In genomic region chr19:9565900-9566705, GRCh38 we compare ENCODE assay signal across 13 cellular contexts. TPM values are rescaled to one million over a fixed set of nuclear protein-coding genes. Genes with fewer than 3 reads are reported as not detected.
DNase-seq lines count a peak whose midpoint lies in the region; ATAC-seq and TF ChIP-seq lines count a peak whose summit lies in the region.
"Had no signal": no experiment of that assay in that cellular context is flagged by ENCODE, and none has a peak within 500 bp of the region (broad histone marks: within the 10 kb centered on the region; RNA-seq: fewer than 3 reads in every experiment).

No MANE protein-coding gene starts in this region.

- DNase-seq in activated CD8-positive, alpha-beta T cell treated with anti-CD3 and anti-CD28 coated beads for 36 hours: no peak
- DNase-seq in activated CD8-positive, alpha-beta T cell treated with anti-CD3 and anti-CD28 coated beads, Interleukin-2, amount 10 ng/mL, durations not matched to agents 7 days and 5 days: no peak
- DNase-seq in NB4 (ENCODE audit: low read depth): peak; percentile 54
- DNase-seq in stimulated activated effector memory CD8-positive, alpha-beta T cell treated with anti-CD3 and anti-CD28 coated beads, Interleukin-12 subunit alpha, Interleukin-12 subunit beta, amount 100 ng/mL, for 72 hours (ENCODE audit: low spot score in 2 of 2): no peak
- no peak for DNase-seq in mucosa of descending colon
- DNase-seq: activated CD4-positive, alpha-beta T cell treated with anti-CD3 and anti-CD28 coated beads for 1 hour; activated naive CD4-positive, alpha-beta T cell; CD4-positive, alpha-beta memory T cell; SHP77; small intestine had no signal

- POLR2A ChIA-PET in activated CD8-positive, alpha-beta T cell treated with anti-CD3 and anti-CD28 coated beads for 36 hours (lab: Charles Lee): no interaction called here
- POLR2A ChIA-PET in activated CD8-positive, alpha-beta T cell treated with anti-CD3 and anti-CD28 coated beads, Interleukin-2, amount 10 ng/mL, durations not matched to agents 7 days and 5 days (lab: Charles Lee): no interaction called here

- no peak for TF ChIP-seq CTCF in activated CD8-positive, alpha-beta T cell treated with anti-CD3 and anti-CD28 coated beads for 36 hours (IDR thresholded peaks at IDR 0.05)
- no peak for TF ChIP-seq CTCF in NB4 (IDR thresholded peaks at IDR 0.05; ENCODE audit: low read depth, low read length)
- TF ChIP-seq CTCF in mucosa of descending colon (IDR thresholded peaks at IDR 0.05): no peak

- H3K36me3 ChIP-seq in duodenal mucosa (ENCODE audit: control insufficient read depth in 1 of 2, insufficient read depth in 2 of 2, low read length in 2 of 2) (peaks cover 69 to 72% of the 10 kb centered on the region in 2 donors), mucosa of descending colon (ENCODE audit: low read depth) (peaks cover 32% of the 10 kb centered on the region)

- H3K36me3 Mint-ChIP-seq in activated CD8-positive, alpha-beta T cell treated with anti-CD3 and anti-CD28 coated beads for 36 hours (ENCODE audit: low read depth): peaks cover 97% of the 10 kb centered on the region
- H3K36me3 Mint-ChIP-seq in activated CD8-positive, alpha-beta T cell treated with anti-CD3 and anti-CD28 coated beads, Interleukin-2, amount 10 ng/mL, durations not matched to agents 7 days and 5 days (ENCODE audit: low read depth): peaks cover 89% of the 10 kb centered on the region
- H3K36me3 Mint-ChIP-seq in stimulated activated effector memory CD8-positive, alpha-beta T cell treated with anti-CD3 and anti-CD28 coated beads, Interleukin-12 subunit alpha, Interleukin-12 subunit beta, amount 100 ng/mL, for 72 hours: peaks cover 93% of the 10 kb centered on the region

- CTCF ChIA-PET in activated CD8-positive, alpha-beta T cell treated with anti-CD3 and anti-CD28 coated beads for 36 hours (lab: Charles Lee): no interaction called here
- CTCF ChIA-PET in activated CD8-positive, alpha-beta T cell treated with anti-CD3 and anti-CD28 coated beads, Interleukin-2, amount 10 ng/mL, durations not matched to agents 7 days and 5 days (lab: Charles Lee): no interaction called here

- no peak overlapping the region for H3K27ac ChIP-seq in duodenal mucosa (ENCODE audit: low read depth, low read length)

- no peaks in the 10 kb centered on the region for H3K4me1 Mint-ChIP-seq in activated CD8-positive, alpha-beta T cell treated with anti-CD3 and anti-CD28 coated beads for 36 hours (ENCODE audit: low read depth)
- H3K4me1 Mint-ChIP-seq in activated CD8-positive, alpha-beta T cell treated with anti-CD3 and anti-CD28 coated beads, Interleukin-2, amount 10 ng/mL, durations not matched to agents 7 days and 5 days (ENCODE audit: low read depth): no peaks in the 10 kb centered on the region
- no peaks in the 10 kb centered on the region for H3K4me1 Mint-ChIP-seq in stimulated activated effector memory CD8-positive, alpha-beta T cell treated with anti-CD3 and anti-CD28 coated beads, Interleukin-12 subunit alpha, Interleukin-12 subunit beta, amount 100 ng/mL, for 72 hours

- H3K4me3 ChIP-seq in NB4 (ENCODE audit: low read depth, low read length) (no peak overlapping the region), duodenal mucosa (ENCODE audit: low read depth in 1 of 2, low read length in 2 of 2) (peak overlapping the region; percentile 7 to 13), mucosa of descending colon (no peak overlapping the region)

- H3K27ac Mint-ChIP-seq in activated CD8-positive, alpha-beta T cell treated with anti-CD3 and anti-CD28 coated beads for 36 hours: no peak overlapping the region
- no peak overlapping the region for H3K27ac Mint-ChIP-seq in activated CD8-positive, alpha-beta T cell treated with anti-CD3 and anti-CD28 coated beads, Interleukin-2, amount 10 ng/mL, durations not matched to agents 7 days and 5 days
- H3K27ac Mint-ChIP-seq in stimulated activated effector memory CD8-positive, alpha-beta T cell treated with anti-CD3 and anti-CD28 coated beads, Interleukin-12 subunit alpha, Interleukin-12 subunit beta, amount 100 ng/mL, for 72 hours: peak overlapping the region; percentile 46
- H3K27ac Mint-ChIP-seq: CD4-positive, alpha-beta memory T cell had no signal

- H3K9me3 ChIP-seq in duodenal mucosa (ENCODE audit: control insufficient read depth in 1 of 2, low read length in 2 of 2) (peaks cover 83 to 92% of the 10 kb centered on the region in 2 donors), mucosa of descending colon (peaks cover 100% of the 10 kb centered on the region)

- peak; percentile 17 for ATAC-seq in activated CD8-positive, alpha-beta T cell treated with anti-CD3 and anti-CD28 coated beads for 36 hours
- no peak for ATAC-seq in activated CD8-positive, alpha-beta T cell treated with anti-CD3 and anti-CD28 coated beads, Interleukin-2, amount 10 ng/mL, durations not matched to agents 7 days and 5 days
- no peak for ATAC-seq in stimulated activated effector memory CD8-positive, alpha-beta T cell treated with anti-CD3 and anti-CD28 coated beads, Interleukin-12 subunit alpha, Interleukin-12 subunit beta, amount 100 ng/mL, for 72 hours
- ATAC-seq in GM18873 (IDR thresholded peaks at IDR 0.05; ENCODE audit: low FRiP score, unreplicated experiment) (no peak), GM18868 (IDR thresholded peaks at IDR 0.05; ENCODE audit: unreplicated experiment) (no peak), mucosa of descending colon (no peak)

- H3K27me3 Mint-ChIP-seq in activated CD8-positive, alpha-beta T cell treated with anti-CD3 and anti-CD28 coated beads for 36 hours: no peaks in the 10 kb centered on the region
- no peaks in the 10 kb centered on the region for H3K27me3 Mint-ChIP-seq in activated CD8-positive, alpha-beta T cell treated with anti-CD3 and anti-CD28 coated beads, Interleukin-2, amount 10 ng/mL, durations not matched to agents 7 days and 5 days (ENCODE audit: low read depth)
- H3K27me3 Mint-ChIP-seq: CD4-positive, alpha-beta memory T cell had no signal

- no peaks in the 10 kb centered on the region for H3K27me3 ChIP-seq in duodenal mucosa (ENCODE audit: control insufficient read depth in 1 of 2, insufficient read depth in 2 of 2, low read length in 2 of 2)

- TF ChIP-seq POLR2A in NB4 (IDR thresholded peaks at IDR 0.05; ENCODE audit: extremely low read depth, insufficient read length): no peak

- H3K4me3 Mint-ChIP-seq in activated CD8-positive, alpha-beta T cell treated with anti-CD3 and anti-CD28 coated beads for 36 hours: no peak overlapping the region
- no peak overlapping the region for H3K4me3 Mint-ChIP-seq in activated CD8-positive, alpha-beta T cell treated with anti-CD3 and anti-CD28 coated beads, Interleukin-2, amount 10 ng/mL, durations not matched to agents 7 days and 5 days
- H3K4me3 Mint-ChIP-seq in stimulated activated effector memory CD8-positive, alpha-beta T cell treated with anti-CD3 and anti-CD28 coated beads, Interleukin-12 subunit alpha, Interleukin-12 subunit beta, amount 100 ng/mL, for 72 hours: no peak overlapping the region

- intact Hi-C loops in activated CD8-positive, alpha-beta T cell treated with anti-CD3 and anti-CD28 coated beads for 36 hours (cut with micrococcal nuclease): no loop called here
- intact Hi-C loops in mucosa of descending colon (cut with DNase I, micrococcal nuclease): no loop called here

- H3K9ac ChIP-seq in duodenal mucosa (ENCODE audit: low read depth in 1 of 2, low read length in 2 of 2): no peak overlapping the region

- H3K9me3 Mint-ChIP-seq in activated CD8-positive, alpha-beta T cell treated with anti-CD3 and anti-CD28 coated beads for 36 hours: peaks cover 65% of the 10 kb centered on the region
- peaks cover 46% of the 10 kb centered on the region for H3K9me3 Mint-ChIP-seq in activated CD8-positive, alpha-beta T cell treated with anti-CD3 and anti-CD28 coated beads, Interleukin-2, amount 10 ng/mL, durations not matched to agents 7 days and 5 days (ENCODE audit: insufficient read depth)
- peaks cover 29% of the 10 kb centered on the region for H3K9me3 Mint-ChIP-seq in stimulated activated effector memory CD8-positive, alpha-beta T cell treated with anti-CD3 and anti-CD28 coated beads, Interleukin-12 subunit alpha, Interleukin-12 subunit beta, amount 100 ng/mL, for 72 hours

- H3K4me1 ChIP-seq in duodenal mucosa (ENCODE audit: control insufficient read depth in 1 of 2, insufficient read depth in 2 of 2, low read length in 2 of 2) (no peaks in the 10 kb centered on the region), mucosa of descending colon (ENCODE audit: low read depth) (no peaks in the 10 kb centered on the region)

RNA-seq across cellular contexts. Expression of gene ZNF121, which starts 18.2 kb away (rescaled TPM):
- total RNA-seq in activated CD8-positive, alpha-beta T cell treated with anti-CD3 and anti-CD28 coated beads for 36 hours: 10 to 100 TPM; 79.9 to 85.5 TPM
- 10 to 100 TPM; 51.3 to 55.2 TPM for total RNA-seq in activated CD8-positive, alpha-beta T cell treated with anti-CD3 and anti-CD28 coated beads, Interleukin-2, amount 10 ng/mL, durations not matched to agents 7 days and 5 days
- total RNA-seq in mucosa of descending colon: 10 to 100 TPM; 17.0 to 26.3 (median 22.2) TPM

RNA-seq across cellular contexts. Expression of gene ZNF426, which starts 27.7 kb away (rescaled TPM):
- 10 to 100 TPM; 13.5 to 13.6 TPM for total RNA-seq in activated CD8-positive, alpha-beta T cell treated with anti-CD3 and anti-CD28 coated beads for 36 hours
- total RNA-seq in activated CD8-positive, alpha-beta T cell treated with anti-CD3 and anti-CD28 coated beads, Interleukin-2, amount 10 ng/mL, durations not matched to agents 7 days and 5 days: 10 to 100 TPM; 14.6 to 15.8 TPM
- 10 to 100 TPM in 1 of 3 donors, 1 to 10 TPM in 2; 6.9 to 23.3 (median 9.7) TPM for total RNA-seq in mucosa of descending colon

RNA-seq across cellular contexts. Expression of gene ZNF561, which starts 54.9 kb away (rescaled TPM):
- 10 to 100 TPM; 23.1 to 24.2 TPM for total RNA-seq in activated CD8-positive, alpha-beta T cell treated with anti-CD3 and anti-CD28 coated beads for 36 hours
- 10 to 100 TPM; 21.1 to 23.2 TPM for total RNA-seq in activated CD8-positive, alpha-beta T cell treated with anti-CD3 and anti-CD28 coated beads, Interleukin-2, amount 10 ng/mL, durations not matched to agents 7 days and 5 days
- 10 to 100 TPM; 22.6 to 42.2 (median 31.9) TPM for total RNA-seq in mucosa of descending colon

Comparison
In these comparisons a context has a peak if more than half of its experiments do, and no peak if none do; other contexts are left out.
1. H3K4me3 ChIP-seq: peak in duodenal mucosa (2 of 2); none in NB4 (single experiment) and mucosa of descending colon (single experiment).